ENCODE assay signal across 24 cellular contexts in the genomic region with DNA sequence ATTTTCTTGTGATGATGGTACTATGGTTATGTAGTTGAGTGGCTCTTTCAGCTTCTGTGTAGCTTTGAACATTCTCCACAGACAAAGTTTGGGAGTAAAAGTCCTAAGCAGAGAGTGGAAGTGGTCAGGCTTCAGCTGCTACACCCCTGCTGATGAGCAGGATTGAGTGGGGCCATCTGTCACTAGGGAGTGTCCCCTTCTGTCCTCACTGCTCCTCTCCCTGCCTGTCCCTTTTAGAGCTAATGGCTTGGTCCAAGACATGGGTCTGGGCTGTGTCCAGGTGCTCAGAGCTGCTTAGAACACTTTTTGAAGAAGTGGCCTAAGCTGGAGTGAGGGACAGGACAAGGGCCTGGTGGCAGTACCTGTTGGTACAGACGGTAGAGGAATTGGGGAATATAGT. TPM values are rescaled to one million over a fixed set of nuclear protein-coding genes. Genes with fewer than 3 reads are reported as not detected.
A peak's percentile ranks its signal among the peaks of the same experiment; 100 is the strongest.
DNase-seq lines count a peak whose midpoint lies in the region; ATAC-seq and TF ChIP-seq lines count a peak whose summit lies in the region.
"Had no signal": no experiment of that assay in that cellular context is flagged by ENCODE, and none has a peak within 500 bp of the region (broad histone marks: within the 10 kb centered on the region; RNA-seq: fewer than 3 reads in every experiment).

No MANE protein-coding gene starts in this region.

- H4K20me1 ChIP-seq in PC-3 (ENCODE audit: low read length): no peaks in the 10 kb centered on the region

- peaks cover 1% of the 10 kb centered on the region for H3K27me3 Mint-ChIP-seq in activated CD8-positive, alpha-beta T cell treated with anti-CD3 and anti-CD28 coated beads for 36 hours
- H3K27me3 Mint-ChIP-seq: IgD-negative memory B cell had no signal

- H3K27me3 ChIP-seq in PC-3 (ENCODE audit: low read length): no peaks in the 10 kb centered on the region
- no peaks in the 10 kb centered on the region for H3K27me3 ChIP-seq in body of pancreas
- H3K27me3 ChIP-seq in right cardiac atrium (ENCODE audit: control insufficient read depth, insufficient read depth): no peaks in the 10 kb centered on the region
- H3K27me3 ChIP-seq in stomach: no peaks in the 10 kb centered on the region
- H3K27me3 ChIP-seq: breast epithelium, foreskin keratinocyte had no signal

- no peak overlapping the region for H2AFZ ChIP-seq in PC-3 (ENCODE audit: low read length)

- H3K36me3 ChIP-seq in PC-3 (ENCODE audit: low read depth, low read length) (no peaks in the 10 kb centered on the region), body of pancreas (replicated peaks in 1 of 2; ENCODE audit: insufficient read depth in 1 of 2, low read depth in 2 of 2) (no peaks in the 10 kb centered on the region), stomach (no peaks in the 10 kb centered on the region)
- H3K36me3 ChIP-seq: breast epithelium had no signal

- no peak overlapping the region for H3K4me3 ChIP-seq in PC-3 (ENCODE audit: low read length)
- H3K4me3 ChIP-seq in body of pancreas: no peak overlapping the region
- H3K4me3 ChIP-seq in right cardiac atrium (ENCODE audit: low read length): no peak overlapping the region
- H3K4me3 ChIP-seq in stomach: no peak overlapping the region
- H3K4me3 ChIP-seq: breast epithelium had no signal

- no peak overlapping the region for H3K27ac Mint-ChIP-seq in activated CD8-positive, alpha-beta T cell treated with anti-CD3 and anti-CD28 coated beads for 36 hours
- H3K27ac Mint-ChIP-seq: activated B cell treated with CpG ODN at 0.5 μM for 24 hours; activated CD4-positive, alpha-beta memory T cell treated with anti-CD3 and anti-CD28 coated beads, Interleukin-2, amount 10 ng/mL, durations not matched to agents 7 days and 5 days; CD4-positive, alpha-beta T cell; IgD-negative memory B cell had no signal

- no peaks in the 10 kb centered on the region for H3K9me3 Mint-ChIP-seq in activated CD8-positive, alpha-beta T cell treated with anti-CD3 and anti-CD28 coated beads for 36 hours
- H3K9me3 Mint-ChIP-seq: activated B cell treated with CpG ODN at 0.5 μM for 24 hours; activated CD4-positive, alpha-beta memory T cell treated with anti-CD3 and anti-CD28 coated beads, Interleukin-2, amount 10 ng/mL, durations not matched to agents 7 days and 5 days; CD4-positive, alpha-beta T cell; IgD-negative memory B cell had no signal

- intact Hi-C loops in PC-3 (cut with micrococcal nuclease): no loop called here
- intact Hi-C loops in body of pancreas (cut with DNase I): no loop called here
- intact Hi-C loops in right cardiac atrium (cut with DNase I): no loop called here
- intact Hi-C loops in stomach (cut with DNase I; ENCODE audit: low total_unique reads): no loop called here
- intact Hi-C loops in activated CD8-positive, alpha-beta T cell treated with anti-CD3 and anti-CD28 coated beads for 36 hours (cut with micrococcal nuclease): no loop called here

- CTCF ChIA-PET in PC-3 (lab: Charles Lee): interaction anchor here (0.9 kb wide), 1 partner anchor 47 kb away, joined by 3 read pairs; no protein-coding TSS in a partner anchor
- CTCF ChIA-PET in activated CD8-positive, alpha-beta T cell treated with anti-CD3 and anti-CD28 coated beads for 36 hours (lab: Charles Lee): no interaction called here

- H3K4me1 ChIP-seq in PC-3 (ENCODE audit: insufficient read depth, low read length) (peaks cover 49% of the 10 kb centered on the region), body of pancreas (peaks cover 89% of the 10 kb centered on the region), right cardiac atrium (ENCODE audit: control insufficient read depth, insufficient read depth, low read length) (peaks cover 11% of the 10 kb centered on the region), stomach (peaks cover 24 to 63% (median 47%) of the 10 kb centered on the region in 4 donors)

- BruUV-seq in PC-3 (replicated peaks; lab: Mats Ljungman, UMichigan): no TSS peak

- H3K9me3 ChIP-seq in PC-3 (ENCODE audit: low read length) (no peaks in the 10 kb centered on the region), body of pancreas (no peaks in the 10 kb centered on the region), right cardiac atrium (ENCODE audit: control insufficient read depth, low read length) (no peaks in the 10 kb centered on the region), stomach (no peaks in the 10 kb centered on the region)
- H3K9me3 ChIP-seq: breast epithelium had no signal

- ATAC-seq in PC-3 (no peak), body of pancreas (no peak), right cardiac atrium (no peak), HG03342 (IDR thresholded peaks at IDR 0.05; ENCODE audit: unreplicated experiment) (no peak)
- ATAC-seq in activated CD8-positive, alpha-beta T cell treated with anti-CD3 and anti-CD28 coated beads for 36 hours: no peak

- WGBS in body of pancreas, 2 donors: 54 to 89% methylated on average over 1 of the region's 1 CpG
- WGBS in right cardiac atrium: 61% methylated on average over 1 of the region's 1 CpG
- 77 to 94% (median 87%) methylated on average over 1 of the region's 1 CpG for WGBS in stomach, 5 donors

- H3K79me2 ChIP-seq in PC-3 (ENCODE audit: low read length): no peaks in the 10 kb centered on the region; the same call in 1 of the 2 replicates

- no peak for TF ChIP-seq EP300 in stomach (IDR thresholded peaks at IDR 0.05)

- TF ChIP-seq CTCF in PC-3 (conservative IDR thresholded peaks at IDR 0.05; ENCODE audit: low read depth, low read length) (no peak), body of pancreas (IDR thresholded peaks at IDR 0.05) (no peak), stomach (IDR thresholded peaks at IDR 0.05) (no peak)
- TF ChIP-seq CTCF in activated CD8-positive, alpha-beta T cell treated with anti-CD3 and anti-CD28 coated beads for 36 hours (IDR thresholded peaks at IDR 0.05): no peak

- TF ChIP-seq POLR2A in body of pancreas (IDR thresholded peaks at IDR 0.05) (no peak), stomach (IDR thresholded peaks at IDR 0.05) (no peak)

- no peaks in the 10 kb centered on the region for H3K36me3 Mint-ChIP-seq in activated CD8-positive, alpha-beta T cell treated with anti-CD3 and anti-CD28 coated beads for 36 hours (ENCODE audit: low read depth)
- H3K36me3 Mint-ChIP-seq: IgD-negative memory B cell had no signal

- H3F3A ChIP-seq in PC-3 (ENCODE audit: low read length, unreplicated experiment): no peaks in the 10 kb centered on the region

- no peaks in the 10 kb centered on the region for H3K9me2 ChIP-seq in PC-3 (replicated peaks; ENCODE audit: low read length)

- peak overlapping the region; percentile 57 for H3K9ac ChIP-seq in PC-3 (ENCODE audit: low read length)

- H3K4me2 ChIP-seq in PC-3 (ENCODE audit: low read length): peak overlapping the region; percentile 69

- H3K27ac ChIP-seq in PC-3 (ENCODE audit: low read length): peak overlapping the region; percentile 86
- peak overlapping the region; percentile 46 to 80 (median 62) for H3K27ac ChIP-seq in body of pancreas
- peak overlapping the region; percentile 85 for H3K27ac ChIP-seq in right cardiac atrium (ENCODE audit: low read length)
- H3K27ac ChIP-seq in stomach: peak overlapping the region; percentile 51 to 82 (median 78)
- H3K27ac ChIP-seq: foreskin keratinocyte had no signal

- POLR2A ChIA-PET in PC-3 (lab: Charles Lee; ENCODE audit: unreplicated experiment): no interaction called here
- POLR2A ChIA-PET in activated CD8-positive, alpha-beta T cell treated with anti-CD3 and anti-CD28 coated beads for 36 hours (lab: Charles Lee): no interaction called here

- no peak overlapping the region for H3K4me3 Mint-ChIP-seq in activated CD8-positive, alpha-beta T cell treated with anti-CD3 and anti-CD28 coated beads for 36 hours
- H3K4me3 Mint-ChIP-seq: activated B cell treated with CpG ODN at 0.5 μM for 24 hours; activated CD4-positive, alpha-beta memory T cell treated with anti-CD3 and anti-CD28 coated beads, Interleukin-2, amount 10 ng/mL, durations not matched to agents 7 days and 5 days; CD4-positive, alpha-beta T cell; IgD-negative memory B cell had no signal

- DNase-seq in PC-3 (no peak), body of pancreas (no peak), right cardiac atrium (no peak), stomach (no peak), NCI-H1436 treated with DMSO at 0.1 percent for 48 hours (lab: John Stamatoyannopoulos, UW) (no peak)
- DNase-seq in activated CD8-positive, alpha-beta T cell treated with anti-CD3 and anti-CD28 coated beads for 36 hours: no peak
- DNase-seq: activated B cell treated with CpG ODN at 0.5 μM for 24 hours; activated CD4-positive, alpha-beta memory T cell treated with anti-CD3 and anti-CD28 coated beads, Interleukin-2, amount 10 ng/mL, durations not matched to agents 7 days and 5 days; activated gamma-delta T cell treated with Interleukin-2 at 50 U/mL for 16 hours; activated T-cell treated with anti-CD3 and anti-CD28 coated beads, Interleukin-2, amount 50 U/mL, for 1 hour; CD4-positive, alpha-beta T cell; DMS153; GDM1; H7; NCI-H1417; NCI-H2107; NCI-H510A; RPMI8226; T-helper 9 cell had no signal

- H3K4me1 Mint-ChIP-seq in activated CD8-positive, alpha-beta T cell treated with anti-CD3 and anti-CD28 coated beads for 36 hours (ENCODE audit: low read depth): no peaks in the 10 kb centered on the region
- H3K4me1 Mint-ChIP-seq: activated B cell treated with CpG ODN at 0.5 μM for 24 hours; activated CD4-positive, alpha-beta memory T cell treated with anti-CD3 and anti-CD28 coated beads, Interleukin-2, amount 10 ng/mL, durations not matched to agents 7 days and 5 days had no signal

RNA-seq across cellular contexts. Expression of a gene that starts 15.1 kb away (rescaled TPM):
- total RNA-seq in PC-3 (2014; rRNA removed) (3.5 and 6.0 TPM in 2 replicates), body of pancreas (10 to 100 TPM; 10.9 to 16.3 TPM), right cardiac atrium (100 to 1,000 TPM; 557 to 764 (median 622) TPM), stomach (10 to 100 TPM in 4 of 5 donors, not detected in 1; 15.2 to 59.8 (median 33.2) TPM)
- polyA plus RNA-seq in right cardiac atrium (558 TPM), stomach (10 to 100 TPM in 2 of 3 donors, 1 to 10 TPM in 1; 9.4 to 31.3 (median 13.5) TPM)
- total RNA-seq in activated CD8-positive, alpha-beta T cell treated with anti-CD3 and anti-CD28 coated beads for 36 hours: not detected
- polyA plus RNA-seq: neural cell had no signal

Comparison
In these comparisons a context has a peak if more than half of its experiments do, and no peak if none do; other contexts are left out.
1. RNA of a gene that starts 15.1 kb away (total RNA-seq): 557 to 764 TPM in right cardiac atrium; 15.2 to 59.8 TPM in stomach, 10.9 to 16.3 TPM in body of pancreas, 3.5 to 6.0 TPM in PC-3 and not detected in activated CD8-positive, alpha-beta T cell treated with anti-CD3 and anti-CD28 coated beads for 36 hours; every median in the first group is over 4 times any median in the second.
2. Peak in every context shown above with its lines, with median percentiles within 50 percentile points of each other: H3K27ac ChIP-seq.